In genomic region chr10:69662901-69663300, GRCh38 we compare ENCODE assay signal across 24 cellular contexts.
"Had no signal": no experiment of that assay in that cellular context is flagged by ENCODE, and none has a peak within 500 bp of the region (broad histone marks: within the 10 kb centered on the region; RNA-seq: fewer than 3 reads in every experiment).

No MANE protein-coding gene starts in this region.

- H3K4me1 ChIP-seq: adrenal gland, Peyer's patch had no signal

- H3K36me3 ChIP-seq: adrenal gland, MG63, Peyer's patch had no signal

- H3K9me3 Mint-ChIP-seq: activated CD8-positive, alpha-beta T cell treated with anti-CD3 and anti-CD28 coated beads for 36 hours; activated naive CD8-positive, alpha-beta T cell treated with anti-CD3 and anti-CD28 coated beads, Interleukin-2, amount 10 ng/mL, durations not matched to agents 7 days and 5 days; T-cell had no signal

- DNase-seq: activated CD8-positive, alpha-beta memory T cell treated with anti-CD3 and anti-CD28 coated beads, Interleukin-2, amount 50 U/mL, for 4 hours; activated naive CD4-positive, alpha-beta T cell treated with anti-CD3 and anti-CD28 coated beads, Interleukin-2, amount 50 U/mL, for 16 hours; activated naive CD8-positive, alpha-beta T cell treated with anti-CD3 and anti-CD28 coated beads, Interleukin-2, amount 10 ng/mL, durations not matched to agents 7 days and 5 days; adrenal gland; anterior cingulate cortex; caudate nucleus; MG63; MV-4-11; NCI-H1092 treated with DMSO at 0.1 percent for 48 hours; NCI-H1436; NCI-H187; NCI-H2081; NCI-H2171 treated with DMSO at 0.1 percent for 48 hours; NCI-H226; NCI-H526 treated with DMSO at 0.1 percent for 48 hours; Peyer's patch; SHP77 treated with DMSO at 0.1 percent for 48 hours; T-cell; T-helper 2 cell; T1000 had no signal

- H3K4me1 Mint-ChIP-seq: activated CD4-positive, alpha-beta T cell treated with anti-CD3 and anti-CD28 coated beads for 36 hours; T-cell had no signal

- H3K27ac ChIP-seq: adrenal gland, KMS-11, Peyer's patch had no signal

- H3K36me3 Mint-ChIP-seq: activated naive CD8-positive, alpha-beta T cell treated with anti-CD3 and anti-CD28 coated beads, Interleukin-2, amount 10 ng/mL, durations not matched to agents 7 days and 5 days; T-cell had no signal

- H3K9ac ChIP-seq: KMS-11 had no signal

- ATAC-seq: activated CD4-positive, alpha-beta T cell treated with anti-CD3 and anti-CD28 coated beads for 36 hours; activated CD8-positive, alpha-beta T cell treated with anti-CD3 and anti-CD28 coated beads for 36 hours; T-cell had no signal

- H3K4me2 ChIP-seq: KMS-11 had no signal

- H3K27ac Mint-ChIP-seq: activated CD4-positive, alpha-beta T cell treated with anti-CD3 and anti-CD28 coated beads for 36 hours; activated CD8-positive, alpha-beta T cell treated with anti-CD3 and anti-CD28 coated beads for 36 hours; activated naive CD8-positive, alpha-beta T cell treated with anti-CD3 and anti-CD28 coated beads, Interleukin-2, amount 10 ng/mL, durations not matched to agents 7 days and 5 days; T-cell had no signal

- FAIRE-seq: TTC549 had no signal

- H3K4me3 Mint-ChIP-seq: activated CD4-positive, alpha-beta T cell treated with anti-CD3 and anti-CD28 coated beads for 36 hours; activated CD8-positive, alpha-beta T cell treated with anti-CD3 and anti-CD28 coated beads for 36 hours; activated naive CD8-positive, alpha-beta T cell treated with anti-CD3 and anti-CD28 coated beads, Interleukin-2, amount 10 ng/mL, durations not matched to agents 7 days and 5 days; T-cell had no signal

- H3K27me3 ChIP-seq: adrenal gland, MG63, Peyer's patch had no signal

- H3K4me3 ChIP-seq: adrenal gland, MG63, Peyer's patch had no signal

- H3K9me3 ChIP-seq: adrenal gland, MG63, Peyer's patch had no signal
